In genomic region chr20:58950603-58951002, GRCh38 we compare ENCODE assay signal across 2 cellular contexts.
TF ChIP-seq lines count a peak whose summit lies in the region.

No MANE protein-coding gene starts in this region.

TF ChIP-seq in GM23338, 12 proteins besides CTCF, POLR2A, EP300 and RAD21:
- no peak for TF ChIP-seq REST (IDR thresholded peaks at IDR 0.05; ENCODE audit: unreplicated experiment)
- no peak for TF ChIP-seq POLR2AphosphoS5 (IDR thresholded peaks at IDR 0.05; ENCODE audit: low read depth)
- no peak for TF ChIP-seq NANOG (IDR thresholded peaks at IDR 0.05; ENCODE audit: borderline replicate concordance)
- TF ChIP-seq ETS1 (IDR thresholded peaks at IDR 0.05), result no peak
- no peak for TF ChIP-seq EZH2 (IDR thresholded peaks at IDR 0.05; ENCODE audit: low read depth, unreplicated experiment)
- TF ChIP-seq ZNF114 (CRISPR knock-in tag; IDR thresholded peaks at IDR 0.05), result no peak

TF ChIP-seq in H1, 55 proteins besides CTCF, POLR2A, EP300 and RAD21:
- TF ChIP-seq POU5F1 (IDR thresholded peaks at IDR 0.05; ENCODE audit: low read depth, low read length) (no peak), MAFK (IDR thresholded peaks at IDR 0.05; ENCODE audit: low read depth, low read length) (peak; percentile 72)
